Comparison of ENCODE assay signal across 16 cellular contexts in genomic region chr15:60460931-60461330, GRCh38. TPM values are rescaled to one million over a fixed set of nuclear protein-coding genes. Genes with fewer than 3 reads are reported as not detected.
DNase-seq lines count a peak whose midpoint lies in the region; ATAC-seq and TF ChIP-seq lines count a peak whose summit lies in the region.
"Had no signal": no experiment of that assay in that cellular context is flagged by ENCODE, and none has a peak within 500 bp of the region (broad histone marks: within the 10 kb centered on the region; RNA-seq: fewer than 3 reads in every experiment).

No MANE protein-coding gene starts in this region.

- POLR2A ChIA-PET in AG04449 (lab: Yijun Ruan, JAX), result no interaction called here

- H3K9me3 ChIP-seq in adipocyte (ENCODE audit: control insufficient read depth, low read length), result no peaks in the 10 kb centered on the region
- H3K9me3 ChIP-seq: BLaER1, HAP-1 had no signal

- no peak for ATAC-seq in HG03175 (IDR thresholded peaks at IDR 0.05; ENCODE audit: unreplicated experiment)
- ATAC-seq: K562 had no signal

- H3K4me3 ChIP-seq in AG04449 (ENCODE audit: low read depth, low read length) (no peak overlapping the region), adipocyte (ENCODE audit: low read length) (no peak overlapping the region)
- H3K4me3 ChIP-seq: BLaER1, HAP-1, K562 had no signal

- peaks cover 29% of the 10 kb centered on the region for H3K36me3 ChIP-seq in adipocyte (ENCODE audit: control insufficient read depth, insufficient read depth, low read length, severe bottlenecking)

- TF ChIP-seq CTCF in AG04449 (IDR thresholded peaks at IDR 0.05; ENCODE audit: insufficient read depth, low read length, missing control alignments), result no peak

- H3K36me3 Mint-ChIP-seq in activated naive CD8-positive, alpha-beta T cell treated with anti-CD3 and anti-CD28 coated beads for 36 hours, result peaks cover 1% of the 10 kb centered on the region

- no peak overlapping the region for H3K27ac Mint-ChIP-seq in activated naive CD8-positive, alpha-beta T cell treated with anti-CD3 and anti-CD28 coated beads for 36 hours

- CTCF ChIA-PET in AG04449 (lab: Yijun Ruan, JAX), result no interaction called here

- no peaks in the 10 kb centered on the region for H3K9me3 Mint-ChIP-seq in activated naive CD8-positive, alpha-beta T cell treated with anti-CD3 and anti-CD28 coated beads for 36 hours
- H3K9me3 Mint-ChIP-seq: CD8-positive, alpha-beta memory T cell had no signal

- no peak overlapping the region for H3K4me3 Mint-ChIP-seq in activated naive CD8-positive, alpha-beta T cell treated with anti-CD3 and anti-CD28 coated beads for 36 hours
- H3K4me3 Mint-ChIP-seq: CD8-positive, alpha-beta memory T cell had no signal

- DNase-seq in AG04449 (ENCODE audit: low read depth, low spot score), result peak; percentile 10
- DNase-seq in EL, result peak; percentile 22
- DNase-seq in adipocyte (ENCODE audit: low read depth), result peak; percentile 32
- DNase-seq in iris pigment epithelial cell (ENCODE audit: low read depth), result peak; percentile 48
- no peak for DNase-seq in activated naive CD8-positive, alpha-beta T cell treated with anti-CD3 and anti-CD28 coated beads for 36 hours
- DNase-seq in islet precursor cell, result no peak
- no peak for DNase-seq in stimulated activated CD4-positive, alpha-beta T cell treated with anti-CD3 and anti-CD28 coated beads, Interleukin-15, amount 100 ng/mL, for 24 hours
- DNase-seq: 8988T; ACHN; AML-193; CD8-positive, alpha-beta memory T cell; DMS53 had no signal

- H3K27me3 ChIP-seq in adipocyte (replicated peaks; ENCODE audit: control insufficient read depth, insufficient read depth, low read length), result no peaks in the 10 kb centered on the region
- H3K27me3 ChIP-seq: BLaER1 had no signal

- no peak overlapping the region for H3K9ac ChIP-seq in adipocyte (ENCODE audit: low read length)
- H3K9ac ChIP-seq: BLaER1 had no signal

- H3K4me1 Mint-ChIP-seq in activated naive CD8-positive, alpha-beta T cell treated with anti-CD3 and anti-CD28 coated beads for 36 hours, result no peaks in the 10 kb centered on the region

- peaks cover 21% of the 10 kb centered on the region for H3K4me1 ChIP-seq in adipocyte (ENCODE audit: control insufficient read depth, insufficient read depth, low read length)
- H3K4me1 ChIP-seq: BLaER1 had no signal

- no peaks in the 10 kb centered on the region for H3K27me3 Mint-ChIP-seq in activated naive CD8-positive, alpha-beta T cell treated with anti-CD3 and anti-CD28 coated beads for 36 hours
- H3K27me3 Mint-ChIP-seq: CD8-positive, alpha-beta memory T cell had no signal

RNA-seq across cellular contexts. Expression of gene ICE2, which starts 18.0 kb away (rescaled TPM):
- 10 to 100 TPM; 72.0 to 72.8 TPM for total RNA-seq in activated naive CD8-positive, alpha-beta T cell treated with anti-CD3 and anti-CD28 coated beads for 36 hours

Comparison
In these comparisons a context has a peak if more than half of its experiments do, and no peak if none do; other contexts are left out.
1. DNase-seq: peak in AG04449 (single experiment), EL (single experiment), adipocyte (single experiment) and iris pigment epithelial cell (single experiment); none in activated naive CD8-positive, alpha-beta T cell treated with anti-CD3 and anti-CD28 coated beads for 36 hours (single experiment), islet precursor cell (single experiment) and stimulated activated CD4-positive, alpha-beta T cell treated with anti-CD3 and anti-CD28 coated beads, Interleukin-15, amount 100 ng/mL, for 24 hours (single experiment).